ENCODE assay signal across 14 cellular contexts in the genomic region with DNA sequence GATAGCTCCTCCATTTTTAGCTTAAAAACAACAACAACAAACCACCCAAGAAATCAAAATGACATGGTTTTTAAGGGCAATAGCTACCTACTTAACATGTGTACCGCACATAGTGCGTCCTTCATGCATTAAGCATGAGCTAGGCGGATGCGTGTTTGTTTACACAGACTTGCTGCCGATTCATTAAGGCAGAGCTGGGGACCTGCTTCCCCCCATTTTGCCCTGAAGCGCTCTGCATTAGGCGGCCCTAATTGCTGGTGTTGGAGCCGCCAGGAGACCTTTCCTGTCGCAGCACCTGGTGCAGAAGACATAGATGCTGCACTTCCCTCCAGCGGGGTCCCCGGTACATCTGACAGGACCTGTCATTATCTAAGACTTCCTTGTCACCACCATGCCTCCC.
"Had no signal": no experiment of that assay in that cellular context is flagged by ENCODE, and none has a peak within 500 bp of the region (broad histone marks: within the 10 kb centered on the region; RNA-seq: fewer than 3 reads in every experiment).

No MANE protein-coding gene starts in this region.

- H3K27ac ChIP-seq: breast epithelium, esophagus squamous epithelium, neural progenitor cell, pancreas, upper lobe of left lung had no signal

- H3K4me1 ChIP-seq: breast epithelium, esophagus squamous epithelium, neural progenitor cell had no signal

- H3K27me3 ChIP-seq: breast epithelium, esophagus squamous epithelium, neural progenitor cell, pancreas, upper lobe of left lung had no signal

- H3K36me3 ChIP-seq: breast epithelium, neural progenitor cell, pancreas had no signal

- ATAC-seq: left cardiac atrium; pancreas; stimulated activated naive CD8-positive, alpha-beta T cell treated with anti-CD3 and anti-CD28 coated beads, Interleukin-15, Interleukin-2, amounts not matched to agents 100 U/mL and 50 U/mL, for 24 hours had no signal

- H3K9me3 ChIP-seq: esophagus squamous epithelium, pancreas, upper lobe of left lung had no signal

- H3K4me3 ChIP-seq: breast epithelium, esophagus squamous epithelium, lung, neural progenitor cell, pancreas, upper lobe of left lung had no signal

- DNase-seq: activated CD4-positive, alpha-beta T cell treated with anti-CD3 and anti-CD28 coated beads for 48 hours; activated naive CD4-positive, alpha-beta T cell; aorta; esophagus squamous epithelium; foreskin fibroblast; left cardiac atrium; midbrain; pancreas; stimulated activated CD4-positive, alpha-beta T cell treated with anti-CD3 and anti-CD28 coated beads, Interleukin-2, amount 100 ng/mL, for 48 hours; stimulated activated naive CD8-positive, alpha-beta T cell treated with anti-CD3 and anti-CD28 coated beads, Interleukin-15, Interleukin-2, amounts not matched to agents 100 U/mL and 50 U/mL, for 24 hours; upper lobe of left lung had no signal
